ENCODE assay signal across 15 cellular contexts in the genomic region with DNA sequence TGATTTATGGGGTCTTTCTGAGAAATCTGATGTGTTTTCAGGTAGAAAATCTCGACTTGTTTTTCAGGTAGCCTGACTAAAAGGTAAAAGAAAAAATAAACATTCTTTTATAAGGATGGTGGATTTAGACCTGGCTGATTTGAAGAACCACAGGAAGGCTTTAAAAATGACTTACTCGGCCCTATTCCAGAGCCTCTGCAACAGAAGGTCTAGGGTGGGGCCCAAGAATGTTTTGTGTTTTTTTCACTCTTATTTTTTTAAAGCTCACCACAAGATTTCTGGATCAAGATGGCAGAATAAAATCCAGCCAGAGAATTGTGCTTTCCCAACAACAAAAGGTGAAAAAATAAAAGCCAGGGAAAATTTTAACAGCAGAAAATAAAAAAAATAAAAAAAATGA. TPM values are rescaled to one million over a fixed set of nuclear protein-coding genes. Genes with fewer than 3 reads are reported as not detected.
DNase-seq lines count a peak whose midpoint lies in the region; ATAC-seq and TF ChIP-seq lines count a peak whose summit lies in the region.
"Had no signal": no experiment of that assay in that cellular context is flagged by ENCODE, and none has a peak within 500 bp of the region (broad histone marks: within the 10 kb centered on the region; RNA-seq: fewer than 3 reads in every experiment).

No MANE protein-coding gene starts in this region.

- intact Hi-C loops in Caco-2 (cut with micrococcal nuclease; ENCODE audit: unreplicated experiment), result no loop called here

- no peaks in the 10 kb centered on the region; the same call in 1 of the 2 replicates for H3K36me3 ChIP-seq in Caco-2 (ENCODE audit: control insufficient read depth, insufficient read depth, low read length)
- H3K36me3 ChIP-seq: colonic mucosa had no signal

- POLR2A ChIA-PET in Caco-2 (lab: Charles Lee), result no interaction called here

- ATAC-seq in T-helper 17 cell (no peak), HG03025 (IDR thresholded peaks at IDR 0.05; ENCODE audit: low FRiP score, unreplicated experiment) (no peak)
- ATAC-seq in stimulated activated naive CD8-positive, alpha-beta T cell treated with anti-CD3 and anti-CD28 coated beads, Interleukin-15, amount 100 ng/mL, for 72 hours, result no peak
- ATAC-seq: HCT116 had no signal

- H3K36me3 Mint-ChIP-seq in T-helper 17 cell (ENCODE audit: low read depth) (peaks cover 8% of the 10 kb centered on the region), Caco-2 (ENCODE audit: insufficient read depth, unreplicated experiment) (no peaks in the 10 kb centered on the region)

- H3K27me3 Mint-ChIP-seq in T-helper 17 cell, result no peaks in the 10 kb centered on the region
- no peaks in the 10 kb centered on the region for H3K27me3 Mint-ChIP-seq in stimulated activated naive CD8-positive, alpha-beta T cell treated with anti-CD3 and anti-CD28 coated beads, Interleukin-15, amount 100 ng/mL, for 72 hours
- H3K27me3 Mint-ChIP-seq in Caco-2 (ENCODE audit: insufficient read depth, unreplicated experiment), result no peaks in the 10 kb centered on the region

- H3K4me3 Mint-ChIP-seq in T-helper 17 cell (no peak overlapping the region), Caco-2 (ENCODE audit: unreplicated experiment) (no peak overlapping the region)
- H3K4me3 Mint-ChIP-seq in stimulated activated naive CD8-positive, alpha-beta T cell treated with anti-CD3 and anti-CD28 coated beads, Interleukin-15, amount 100 ng/mL, for 72 hours, result no peak overlapping the region

- H3K4me3 ChIP-seq in Caco-2 (ENCODE audit: low read depth, low read length), result no peak overlapping the region
- H3K4me3 ChIP-seq: colonic mucosa had no signal

- H3K9me3 ChIP-seq in T-helper 17 cell (ENCODE audit: control insufficient read depth, low read length, poor library complexity, severe bottlenecking) (no peaks in the 10 kb centered on the region), Caco-2 (no peaks in the 10 kb centered on the region)
- H3K9me3 ChIP-seq: colonic mucosa had no signal

- no peak for TF ChIP-seq CTCF in Caco-2 (IDR thresholded peaks at IDR 0.05; ENCODE audit: insufficient read depth in 1 of 2, low read depth in 1 of 2, low read length in 1 of 2, severe bottlenecking in 1 of 2, unreplicated experiment in 1 of 2)

- BruUV-seq in Caco-2 (replicated peaks; lab: Mats Ljungman, UMichigan), result no TSS peak

- H3K27me3 ChIP-seq in Caco-2 (replicated peaks; ENCODE audit: control insufficient read depth, insufficient read depth, low read length), result no peaks in the 10 kb centered on the region
- H3K27me3 ChIP-seq: colonic mucosa had no signal

- no peaks in the 10 kb centered on the region for H3K4me1 ChIP-seq in Caco-2
- H3K4me1 ChIP-seq: colonic mucosa had no signal

- CTCF ChIA-PET in Caco-2 (lab: Charles Lee), result no interaction called here

- peak overlapping the region; percentile 93 for H3K27ac Mint-ChIP-seq in T-helper 17 cell
- H3K27ac Mint-ChIP-seq in stimulated activated naive CD8-positive, alpha-beta T cell treated with anti-CD3 and anti-CD28 coated beads, Interleukin-15, amount 100 ng/mL, for 72 hours, result peak overlapping the region; percentile 63 to 90
- no peak overlapping the region for H3K27ac Mint-ChIP-seq in Caco-2 (ENCODE audit: unreplicated experiment)

- H3K4me1 Mint-ChIP-seq in T-helper 17 cell (peaks cover 35% of the 10 kb centered on the region), Caco-2 (ENCODE audit: low read depth, unreplicated experiment) (no peaks in the 10 kb centered on the region)
- H3K4me1 Mint-ChIP-seq in stimulated activated naive CD8-positive, alpha-beta T cell treated with anti-CD3 and anti-CD28 coated beads, Interleukin-15, amount 100 ng/mL, for 72 hours, result peaks cover 69% of the 10 kb centered on the region

- H3K9me3 Mint-ChIP-seq in stimulated activated naive CD8-positive, alpha-beta T cell treated with anti-CD3 and anti-CD28 coated beads, Interleukin-15, amount 100 ng/mL, for 72 hours, result peaks cover 0 to 4% of the 10 kb centered on the region in 2 donors
- no peaks in the 10 kb centered on the region for H3K9me3 Mint-ChIP-seq in Caco-2 (ENCODE audit: unreplicated experiment)

- DNase-seq in GM04503 (ENCODE audit: low read depth) (peak; percentile 44), T-helper 17 cell (no peak), fibroblast of peridontal ligament (ENCODE audit: extremely low read depth) (peak; percentile 62), superior temporal gyrus (ENCODE audit: extremely low spot score) (no peak), Caco-2 (no peak)
- no peak for DNase-seq in stimulated activated naive CD8-positive, alpha-beta T cell treated with anti-CD3 and anti-CD28 coated beads, Interleukin-15, amount 100 ng/mL, for 72 hours
- DNase-seq: activated CD4-positive, CD25-positive, alpha-beta regulatory T cell treated with anti-CD3 and anti-CD28 coated beads, Interleukin-2, amount 50 U/mL, for 72 hours; activated effector memory CD4-positive, alpha-beta T cell treated with Interleukin-2 at 50 U/mL for 16 hours; colonic mucosa; NCI-H1436 treated with DMSO at 0.1 percent for 48 hours; NCI-H82; occipital lobe; stimulated activated CD4-positive, alpha-beta T cell treated with anti-CD3 and anti-CD28 coated beads, Interleukin-2, amount 100 ng/mL, for 24 hours had no signal

RNA-seq across cellular contexts. Expression of gene FNBP1, which starts 59.1 kb away (rescaled TPM):
- total RNA-seq in T-helper 17 cell (100 to 1,000 TPM; 219 to 221 TPM), Caco-2 (2022) (33.2 and 34.3 TPM in 2 replicates)

Comparison
In these comparisons a context has a peak if more than half of its experiments do, and no peak if none do; other contexts are left out.
1. DNase-seq: peak in GM04503 (single experiment) and fibroblast of peridontal ligament (single experiment); none in T-helper 17 cell (0 of 3), stimulated activated naive CD8-positive, alpha-beta T cell treated with anti-CD3 and anti-CD28 coated beads, Interleukin-15, amount 100 ng/mL, for 72 hours (0 of 2), superior temporal gyrus (single experiment) and Caco-2 (0 of 2).